ENCODE assay signal across 8 cellular contexts in the genomic region with DNA sequence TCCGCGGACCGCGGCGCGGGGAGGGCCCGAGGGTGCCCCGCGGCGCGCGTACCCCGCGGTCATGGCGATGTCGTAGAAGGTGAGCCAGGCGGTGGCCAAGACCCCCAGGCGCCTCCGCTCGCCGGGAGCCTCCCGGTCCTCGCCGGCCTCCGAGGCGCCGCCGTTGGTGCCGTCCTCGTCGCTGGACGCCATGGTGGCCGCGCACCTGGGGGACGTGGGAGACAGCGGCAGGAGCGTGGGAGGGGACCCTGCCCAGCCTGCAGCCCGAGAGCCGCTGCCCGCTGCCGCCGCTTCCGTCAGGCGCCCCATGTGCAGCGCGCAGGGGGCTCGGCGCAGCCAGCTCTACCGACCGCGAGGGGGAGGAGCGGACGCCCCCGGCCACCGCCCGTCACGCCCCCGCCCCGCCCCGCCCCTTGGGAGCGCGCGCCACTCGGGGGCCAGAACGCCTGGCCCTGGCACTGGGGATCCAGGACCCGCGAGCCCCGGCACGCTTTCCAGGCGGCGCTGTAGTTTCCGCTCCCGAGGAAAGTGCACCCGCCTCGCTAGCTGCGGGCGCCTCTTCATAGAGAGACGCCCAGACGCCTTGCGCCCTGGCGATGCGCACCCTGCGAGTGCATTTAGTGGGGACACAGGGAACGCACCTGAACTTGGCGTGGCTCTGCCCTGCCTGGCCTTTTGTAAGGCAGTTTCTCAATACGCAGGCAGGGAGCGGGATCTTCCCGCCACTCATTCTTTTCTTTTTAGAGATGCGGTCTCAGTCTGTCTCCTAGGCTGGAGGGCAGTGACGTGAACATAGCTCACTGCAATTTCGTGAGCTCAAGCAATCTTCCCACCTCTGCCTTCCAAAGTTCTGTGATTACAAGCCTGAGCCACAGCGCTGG. TPM values are rescaled to one million over a fixed set of nuclear protein-coding genes. Genes with fewer than 3 reads are reported as not detected.
A peak's percentile ranks its signal among the peaks of the same experiment; 100 is the strongest.
DNase-seq lines count a peak whose midpoint lies in the region; ATAC-seq and TF ChIP-seq lines count a peak whose summit lies in the region.

A gene with protein sequence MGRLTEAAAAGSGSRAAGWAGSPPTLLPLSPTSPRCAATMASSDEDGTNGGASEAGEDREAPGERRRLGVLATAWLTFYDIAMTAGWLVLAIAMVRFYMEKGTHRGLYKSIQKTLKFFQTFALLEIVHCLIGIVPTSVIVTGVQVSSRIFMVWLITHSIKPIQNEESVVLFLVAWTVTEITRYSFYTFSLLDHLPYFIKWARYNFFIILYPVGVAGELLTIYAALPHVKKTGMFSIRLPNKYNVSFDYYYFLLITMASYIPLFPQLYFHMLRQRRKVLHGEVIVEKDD (minus strand): TSS at position 344 of the 881 bp plus-strand sequence. CDS start 35 bp downstream, at position 309.

- H3K9me3 ChIP-seq in left ventricle myocardium inferior (replicated peaks) (no peaks in the 10 kb centered on the region), prostate gland (no peaks in the 10 kb centered on the region)

- peak within 1 kb of the TSS; percentile 45 for H3K27ac ChIP-seq in angular gyrus (ENCODE audit: low read depth, low read length)
- peak within 1 kb of the TSS; percentile 97 for H3K27ac ChIP-seq in left ventricle myocardium inferior (replicated peaks)
- peak within 1 kb of the TSS; percentile 90 to 94 for H3K27ac ChIP-seq in prostate gland

- TF ChIP-seq POLR2A in prostate gland (IDR thresholded peaks at IDR 0.05), result no peak

- ATAC-seq in GM21619 (IDR thresholded peaks at IDR 0.05; ENCODE audit: unreplicated experiment), result peak; percentile 59

- H3K4me1 ChIP-seq in left ventricle myocardium inferior (peaks cover 32% of the 10 kb centered on the region), prostate gland (replicated peaks) (no peaks in the 10 kb centered on the region)

- under 1% methylated on average over 33 of the region's 92 CpGs for WGBS in prostate gland

- DNase-seq in GDM1 (lab: John Stamatoyannopoulos, UW) (peak; percentile 73), T follicular helper cell (ENCODE audit: low read depth) (peak; percentile 30), left ventricle myocardium inferior (peak; percentile 74), prostate gland (ENCODE audit: low spot score) (peak; percentile 67), DMS79 treated with DMSO at 0.1 percent for 48 hours (lab: John Stamatoyannopoulos, UW) (no peak)
- peak; percentile 63 for DNase-seq in Jurkat, Clone E6-1 (ENCODE audit: low read depth, low spot score)

- intact Hi-C loops in left ventricle myocardium inferior (cut with micrococcal nuclease) (no loop called here), prostate gland (cut with DNase I) (no loop called here)

- peak within 1 kb of the TSS; percentile 68 for H3K4me3 ChIP-seq in Jurkat, Clone E6-1 (ENCODE audit: low read length)
- H3K4me3 ChIP-seq in left ventricle myocardium inferior, result peak within 1 kb of the TSS; percentile 91
- H3K4me3 ChIP-seq in prostate gland, result peak within 1 kb of the TSS; percentile 84 to 86

- H3K36me3 ChIP-seq in left ventricle myocardium inferior (peaks cover 3% of the 10 kb centered on the region), prostate gland (no peaks in the 10 kb centered on the region)

- H3K27me3 ChIP-seq in left ventricle myocardium inferior (ENCODE audit: low read depth) (peaks cover 11% of the 10 kb centered on the region), prostate gland (replicated peaks; ENCODE audit: insufficient read depth) (no peaks in the 10 kb centered on the region)

- no peak for TF ChIP-seq CTCF in left ventricle myocardium inferior (IDR thresholded peaks at IDR 0.05; ENCODE audit: borderline replicate concordance)
- peak in 1 of 4 experiments; percentile 26 for TF ChIP-seq CTCF in prostate gland (IDR thresholded peaks at IDR 0.05)

RNA-seq across cellular contexts. Expression of the gene that starts here (rescaled TPM):
- 62.4 TPM for polyA plus RNA-seq in Jurkat, Clone E6-1 (2012; ENCODE audit: insufficient read depth, insufficient read length)
- total RNA-seq in left ventricle myocardium inferior (173 TPM), prostate gland (10 to 100 TPM; 12.1 to 35.3 TPM)

Comparison
In these comparisons a context has a peak if more than half of its experiments do, and no peak if none do; other contexts are left out.
1. H3K27ac ChIP-seq: peak in every context shown above with its lines; median percentile 97 in left ventricle myocardium inferior; 92 in prostate gland; 45 in angular gyrus.